8 cellular contexts compared by ENCODE assay signal in genomic region chr16:714558-715447, GRCh38. TPM values are rescaled to one million over a fixed set of nuclear protein-coding genes. Genes with fewer than 3 reads are reported as not detected.
DNase-seq lines count a peak whose midpoint lies in the region; ATAC-seq, FAIRE-seq and TF ChIP-seq lines count a peak whose summit lies in the region.

Gene METRN, plus strand, starts transcription at chr16:715118. Its CDS starts 172 bp downstream, at chr16:715290.

- no peaks in the 10 kb centered on the region for H3K9me3 Mint-ChIP-seq in activated CD4-positive, alpha-beta T cell treated with anti-CD3 and anti-CD28 coated beads for 36 hours (ENCODE audit: low read depth)

- POLR2A ChIA-PET in activated CD4-positive, alpha-beta T cell treated with anti-CD3 and anti-CD28 coated beads for 36 hours (lab: Charles Lee), result interaction anchor here (0.6 kb wide), 1 partner anchor 409 kb away, joined by 3 read pairs; no protein-coding TSS in a partner anchor

- ATAC-seq in HG02763 (IDR thresholded peaks at IDR 0.05; ENCODE audit: unreplicated experiment), result peak; percentile 68
- ATAC-seq in activated CD4-positive, alpha-beta T cell treated with anti-CD3 and anti-CD28 coated beads for 36 hours, result peak; percentile 85

- H3K27me3 Mint-ChIP-seq in activated CD4-positive, alpha-beta T cell treated with anti-CD3 and anti-CD28 coated beads for 36 hours, result peaks cover 14% of the 10 kb centered on the region

- H3K27ac Mint-ChIP-seq in activated CD4-positive, alpha-beta T cell treated with anti-CD3 and anti-CD28 coated beads for 36 hours, result no peak within 1 kb of the TSS

- peaks cover 8% of the 10 kb centered on the region for H3K4me1 Mint-ChIP-seq in activated CD4-positive, alpha-beta T cell treated with anti-CD3 and anti-CD28 coated beads for 36 hours

- TF ChIP-seq CTCF in GM06990 (IDR thresholded peaks at IDR 0.05; ENCODE audit: insufficient read depth, low read length, poor library complexity, severe bottlenecking) (no peak), kidney (IDR thresholded peaks at IDR 0.05; ENCODE audit: borderline replicate concordance, extremely low read depth, insufficient read depth) (peak; percentile 2)

- H3K9me3 ChIP-seq in kidney (ENCODE audit: control insufficient read depth in 1 of 2, low read length in 2 of 2), result no peaks in the 10 kb centered on the region

- intact Hi-C loops in activated CD4-positive, alpha-beta T cell treated with anti-CD3 and anti-CD28 coated beads for 36 hours (cut with DNase I, micrococcal nuclease), result loop anchor here in 1 of 2 experiments (1.0 kb wide), 4 partner anchors 12 to 26 kb away; partner anchors contain the start of gene HAGHL
- intact Hi-C loops in kidney (cut with DNase I), result no loop called here

- H3K27me3 ChIP-seq in GM06990 (replicated peaks; ENCODE audit: control insufficient read depth, insufficient read depth, low read length), result peaks cover 2% of the 10 kb centered on the region; the same call in 1 of the 2 replicates

- H3K9ac ChIP-seq in kidney (ENCODE audit: low read length in 2 of 2), result no peak within 1 kb of the TSS

- H3K27ac ChIP-seq in kidney (ENCODE audit: low read depth in 2 of 2, low read length in 2 of 2), result no peak within 1 kb of the TSS

- H3K4me3 Mint-ChIP-seq in activated CD4-positive, alpha-beta T cell treated with anti-CD3 and anti-CD28 coated beads for 36 hours, result peak within 1 kb of the TSS; percentile 56

- FAIRE-seq in kidney (lab: Jason Lieb, UNC), result no peak

- H3K4me1 ChIP-seq in kidney (ENCODE audit: control insufficient read depth in 1 of 2, insufficient read depth in 1 of 2, low read depth in 1 of 2, low read length in 2 of 2), result peaks cover under 1 to 25% of the 10 kb centered on the region in 2 donors

- DNase-seq in GM06990 (ENCODE audit: extremely low read depth, insufficient read length), result peak; percentile 86
- DNase-seq in NCI-H2227 treated with DMSO at 0.1 percent for 48 hours (lab: John Stamatoyannopoulos, UW), result peak; percentile 92
- peak; percentile 95 for DNase-seq in activated CD4-positive, alpha-beta T cell treated with anti-CD3 and anti-CD28 coated beads for 36 hours
- peak; percentile 96 for DNase-seq in cerebellum (ENCODE audit: low spot score)
- DNase-seq in kidney, result peak; percentile 97
- peak; percentile 72 to 92 for DNase-seq in stimulated activated CD4-positive, alpha-beta T cell treated with anti-CD3 and anti-CD28 coated beads, Interleukin-15, amount 100 ng/mL, for 1 hour (ENCODE audit: low read depth in 1 of 2, low spot score in 1 of 2)
- DNase-seq in NCI-H2107 (lab: John Stamatoyannopoulos, UW), result no peak

- H3K36me3 ChIP-seq in GM06990 (ENCODE audit: control insufficient read depth, insufficient read depth, low read length) (no peaks in the 10 kb centered on the region), kidney (ENCODE audit: control insufficient read depth in 1 of 2, insufficient read depth in 2 of 2, low read length in 2 of 2) (no peaks in the 10 kb centered on the region)

- H3K36me3 Mint-ChIP-seq in activated CD4-positive, alpha-beta T cell treated with anti-CD3 and anti-CD28 coated beads for 36 hours (ENCODE audit: low read depth), result no peaks in the 10 kb centered on the region

- CTCF ChIA-PET in activated CD4-positive, alpha-beta T cell treated with anti-CD3 and anti-CD28 coated beads for 36 hours (lab: Charles Lee), result interaction anchor here (1.0 to 5.4 kb wide), 3 partner anchors 10 to 70 kb away, joined by 3 to 55 read pairs (median 3); no protein-coding TSS in a partner anchor

- H3K4me3 ChIP-seq in GM06990 (replicated peaks; ENCODE audit: low read depth, low read length), result peak within 1 kb of the TSS; percentile 58
- H3K4me3 ChIP-seq in kidney (ENCODE audit: low read length in 2 of 2), result peak within 1 kb of the TSS in 1 of 2 donors; percentile 44

RNA-seq across cellular contexts. Expression of gene METRN, which starts in this region (rescaled TPM):
- total RNA-seq in activated CD4-positive, alpha-beta T cell treated with anti-CD3 and anti-CD28 coated beads for 36 hours, result 10 to 100 TPM; 11.1 to 13.3 TPM
- total RNA-seq in cerebellum (78.9 TPM), kidney (34.9 TPM)
- polyA plus RNA-seq in kidney (ENCODE audit: insufficient read depth, low read depth, low replicate concordance), result 114 TPM
